ENCODE assay signal across 9 cellular contexts in genomic region chr16:23466162-23466885, GRCh38. TPM values are rescaled to one million over a fixed set of nuclear protein-coding genes. Genes with fewer than 3 reads are reported as not detected.
DNase-seq lines count a peak whose midpoint lies in the region; ATAC-seq, FAIRE-seq and TF ChIP-seq lines count a peak whose summit lies in the region.
"Had no signal": no experiment of that assay in that cellular context is flagged by ENCODE, and none has a peak within 500 bp of the region (broad histone marks: within the 10 kb centered on the region; RNA-seq: fewer than 3 reads in every experiment).

No MANE protein-coding gene starts in this region.

- no peak overlapping the region for H2AFZ ChIP-seq in HepG2 (ENCODE audit: low read length)

- H3K4me3 ChIP-seq in HepG2 (replicated peaks in 1 of 3; ENCODE audit: insufficient read depth in 1 of 3, low read depth in 2 of 3, low read length in 3 of 3) (no peak overlapping the region), right lobe of liver (no peak overlapping the region), fibroblast of mammary gland (ENCODE audit: control insufficient read depth, low read depth, low read length) (no peak overlapping the region), uterus (no peak overlapping the region)

- H3K27ac ChIP-seq in HepG2 (ENCODE audit: extremely low read length, insufficient read depth, low read length) (no peak overlapping the region), right lobe of liver (no peak overlapping the region), RWPE1 (peak overlapping the region; percentile 38), uterus (no peak overlapping the region)

- BruUV-seq in HepG2 (replicated peaks; lab: Mats Ljungman, UMichigan), result no TSS peak

- H3K9ac ChIP-seq in HepG2 (ENCODE audit: insufficient read depth, low read depth, low read length), result no peak overlapping the region

- H4K20me1 ChIP-seq in HepG2 (ENCODE audit: insufficient read depth, low read length), result no peaks in the 10 kb centered on the region

- in situ Hi-C loops in HepG2 (cut with HindIII; ENCODE audit: extremely low pct_ligation_motif_present, low pct_unique_long_range_greater_than_20kb), result no loop called here

- H3K4me2 ChIP-seq in HepG2 (ENCODE audit: low read depth, low read length), result no peak overlapping the region

- TF ChIP-seq POLR2A in HepG2 (IDR thresholded peaks at IDR 0.05; ENCODE audit: insufficient read depth in 1 of 2, low read depth in 2 of 2, low read length in 2 of 2) (no peak), right lobe of liver (IDR thresholded peaks at IDR 0.05) (no peak), uterus (IDR thresholded peaks at IDR 0.05) (no peak)

- CTCF ChIA-PET in HepG2 (lab: Yijun Ruan, JAX; ENCODE audit: low intra/inter-chr PET ratio, low total read pairs) (no interaction called here), RWPE1 (lab: Yijun Ruan, JAX) (interaction anchor here (1.0 kb wide), 1 partner anchor 23 kb away, joined by 3 read pairs; no protein-coding TSS in a partner anchor)

- WGBS in HepG2 (ENCODE audit: low lambda C conversion rate), result 95% methylated on average over 4 of the region's 4 CpGs
- 93% methylated on average over 4 of the region's 4 CpGs for WGBS in right lobe of liver (ENCODE audit: insufficient coverage, low coverage, low lambda C conversion rate, missing lambda C conversion rate)

- no peaks in the 10 kb centered on the region for H3K4me1 ChIP-seq in HepG2 (ENCODE audit: insufficient read depth, low read length)
- peaks cover 0 to 6% (median 2%) of the 10 kb centered on the region in 4 donors for H3K4me1 ChIP-seq in right lobe of liver
- no peaks in the 10 kb centered on the region for H3K4me1 ChIP-seq in uterus

- DNase-seq in HepG2 (ENCODE audit: low spot score), result no peak
- DNase-seq in right lobe of liver, result no peak
- DNase-seq in RWPE1 (ENCODE audit: low spot score), result peak; percentile 68
- peak; percentile 98 for DNase-seq in fibroblast of mammary gland (ENCODE audit: low read depth)
- DNase-seq in NCI-H526 (lab: John Stamatoyannopoulos, UW), result no peak
- no peak for DNase-seq in uterus

- TF ChIP-seq EP300 in HepG2 (IDR thresholded peaks at IDR 0.05; ENCODE audit: low read depth in 2 of 2, low read length in 2 of 2) (no peak), HepG2 (CRISPR knock-in tag; IDR thresholded peaks at IDR 0.05; ENCODE audit: borderline replicate concordance) (no peak)

- H3K9me3 ChIP-seq in HepG2 (ENCODE audit: low read length) (no peaks in the 10 kb centered on the region), right lobe of liver (no peaks in the 10 kb centered on the region), uterus (no peaks in the 10 kb centered on the region)

- H3K27me3 ChIP-seq in HepG2 (ENCODE audit: control insufficient read depth in 1 of 2, insufficient read depth in 2 of 2, low read length in 2 of 2) (no peaks in the 10 kb centered on the region), right lobe of liver (no peaks in the 10 kb centered on the region), uterus (no peaks in the 10 kb centered on the region)

- ATAC-seq in HepG2 (no peak; the same call in 2 of the 3 replicates), right lobe of liver (no peak), HG02970 (IDR thresholded peaks at IDR 0.05; ENCODE audit: low FRiP score, unreplicated experiment) (no peak), GM21723 (IDR thresholded peaks at IDR 0.05; ENCODE audit: unreplicated experiment) (no peak)

- no peaks in the 10 kb centered on the region for H3K79me2 ChIP-seq in HepG2 (ENCODE audit: insufficient read depth, low read length)

- H3K36me3 ChIP-seq in HepG2 (replicated peaks in 1 of 2; ENCODE audit: control insufficient read depth in 1 of 2, insufficient read depth in 2 of 2, low read length in 2 of 2), result peaks cover 35 to 64% of the 10 kb centered on the region in 2 experiments
- H3K36me3 ChIP-seq in right lobe of liver, result peaks cover 0 to 46% (median 11%) of the 10 kb centered on the region in 4 donors
- no peaks in the 10 kb centered on the region for H3K36me3 ChIP-seq in uterus

- intact Hi-C loops in HepG2 (cut with micrococcal nuclease; ENCODE audit: unreplicated experiment) (no loop called here), right lobe of liver (cut with DNase I) (no loop called here), uterus (cut with DNase I; ENCODE audit: low total_unique reads) (no loop called here)

- FAIRE-seq in HepG2 (lab: Jason Lieb, UNC), result no peak
- FAIRE-seq: colon had no signal

- POLR2A ChIA-PET in HepG2 (lab: Yijun Ruan, JAX), result no interaction called here
- POLR2A ChIA-PET in RWPE1 (lab: Yijun Ruan, JAX; ENCODE audit: low non-redundant PET), result no interaction called here

- TF ChIP-seq RAD21 in HepG2 (CRISPR knock-in tag; IDR thresholded peaks at IDR 0.05), result no peak

- TF ChIP-seq CTCF in HepG2 (CRISPR knock-in tag; IDR thresholded peaks at IDR 0.05) (no peak), right lobe of liver (IDR thresholded peaks at IDR 0.05) (no peak), RWPE1 (conservative IDR thresholded peaks at IDR 0.05; ENCODE audit: low read depth) (no peak), fibroblast of mammary gland (conservative IDR thresholded peaks at IDR 0.05; ENCODE audit: control insufficient read depth, insufficient read depth, low read depth, low read length) (no peak), uterus (IDR thresholded peaks at IDR 0.05) (no peak)

TF ChIP-seq in HepG2, 621 proteins besides CTCF, POLR2A, EP300 and RAD21 (continues in another document):
- TF ChIP-seq SIX1 (CRISPR knock-in tag; IDR thresholded peaks at IDR 0.05; ENCODE audit: borderline replicate concordance) (no peak), DR1 (CRISPR knock-in tag; IDR thresholded peaks at IDR 0.05) (no peak), CREB1 (IDR thresholded peaks at IDR 0.05) (0 out of 2 replicates have a peak, but pooled peaks have one; percentile 22), CREB1 (CRISPR knock-in tag; IDR thresholded peaks at IDR 0.05) (no peak)

RNA-seq across cellular contexts. Expression of gene COG7, which starts 13.3 kb away (rescaled TPM):
- 12.6 and 15.4 TPM in 2 replicates for total RNA-seq in HepG2 (2016; rRNA removed; fragmentation: Illumina TruSeq; extraction: Trizol)
- total RNA-seq in HepG2 (2016; cell fraction: cytosol; rRNA removed; fragmentation: Illumina TruSeq; extraction: Trizol; ENCODE audit: low read depth), result 9.2 and 9.5 TPM in 2 replicates
- total RNA-seq in HepG2 (2016; cell fraction: insoluble cytoplasmic fraction; rRNA removed; fragmentation: Illumina TruSeq; extraction: Trizol), result 14.1 and 14.7 TPM in 2 replicates
- total RNA-seq in HepG2 (2016; cell fraction: membrane; rRNA removed; fragmentation: Illumina TruSeq; extraction: Trizol), result 8.1 and 9.4 TPM in 2 replicates
- total RNA-seq in HepG2 (2016; cell fraction: nucleus; rRNA removed; fragmentation: Illumina TruSeq; extraction: Trizol), result 16.3 and 18.0 TPM in 2 replicates
- 51.0 and 54.5 TPM in 2 replicates for polyA plus RNA-seq in HepG2 (2011; rRNA removed)
- polyA plus RNA-seq in HepG2 (2011; cell fraction: cytosol; rRNA removed), result 32.5 and 55.6 TPM in 2 replicates
- 105 and 118 TPM in 2 replicates for polyA plus RNA-seq in HepG2 (2011; cell fraction: nucleus; rRNA removed)
- 18.4 and 20.0 TPM in 2 replicates for polyA plus RNA-seq in HepG2 (2012)
- polyA plus RNA-seq in HepG2 (2016; cell fraction: cytosol; fragmentation: Illumina TruSeq; extraction: Trizol; ENCODE audit: low read depth), result 1.5 and 2.3 TPM in 2 replicates
- 22.3 and 23.7 TPM in 2 replicates for polyA plus RNA-seq in HepG2 (2016; cell fraction: insoluble cytoplasmic fraction; fragmentation: Illumina TruSeq; extraction: Trizol; ENCODE audit: low read depth)
- 3.7 and 4.9 TPM in 2 replicates for polyA plus RNA-seq in HepG2 (2016; cell fraction: membrane; fragmentation: Illumina TruSeq; extraction: Trizol; ENCODE audit: low read depth)
- 47.6 and 49.5 TPM in 2 replicates for polyA plus RNA-seq in HepG2 (2016; cell fraction: nucleus; fragmentation: Illumina TruSeq; extraction: Trizol; ENCODE audit: insufficient read depth, low read depth)
- 44.8 and 70.9 TPM in 2 replicates for polyA minus RNA-seq in HepG2 (2011; rRNA and poly(A)+ RNA removed; ENCODE audit: low replicate concordance)
- 14.6 and 17.4 TPM in 2 replicates for polyA minus RNA-seq in HepG2 (2011; cell fraction: cytosol; rRNA and poly(A)+ RNA removed)
- polyA minus RNA-seq in HepG2 (2011; cell fraction: nucleus; rRNA and poly(A)+ RNA removed), result 42.8 and 50.6 TPM in 2 replicates
- 10 to 100 TPM in 1 of 6 experiments, 1 to 10 TPM in 5; 7.5 to 11.2 (median 8.4) TPM for total RNA-seq in right lobe of liver
- total RNA-seq in uterus, result 100 to 1,000 TPM in 1 of 4 donors, 10 to 100 TPM in 3; 11.5 to 393 (median 32.2) TPM

RNA-seq across cellular contexts. Expression of gene GGA2, which starts 44.0 kb away (rescaled TPM):
- 69.8 and 93.1 TPM in 2 replicates for total RNA-seq in HepG2 (2016; rRNA removed; fragmentation: Illumina TruSeq; extraction: Trizol)
- total RNA-seq in HepG2 (2016; cell fraction: cytosol; rRNA removed; fragmentation: Illumina TruSeq; extraction: Trizol; ENCODE audit: low read depth), result 52.6 and 57.4 TPM in 2 replicates
- total RNA-seq in HepG2 (2016; cell fraction: insoluble cytoplasmic fraction; rRNA removed; fragmentation: Illumina TruSeq; extraction: Trizol), result 76.8 and 80.6 TPM in 2 replicates
- total RNA-seq in HepG2 (2016; cell fraction: membrane; rRNA removed; fragmentation: Illumina TruSeq; extraction: Trizol), result 41.5 and 45.8 TPM in 2 replicates
- 84.5 and 97.4 TPM in 2 replicates for total RNA-seq in HepG2 (2016; cell fraction: nucleus; rRNA removed; fragmentation: Illumina TruSeq; extraction: Trizol)
- 51.5 and 52.3 TPM in 2 replicates for polyA plus RNA-seq in HepG2 (2011; rRNA removed)
- polyA plus RNA-seq in HepG2 (2011; cell fraction: cytosol; rRNA removed), result 25.4 and 28.7 TPM in 2 replicates
- 184 and 204 TPM in 2 replicates for polyA plus RNA-seq in HepG2 (2011; cell fraction: nucleus; rRNA removed)
- polyA plus RNA-seq in HepG2 (2012), result 70.4 and 97.1 TPM in 2 replicates
- 4.7 and 5.8 TPM in 2 replicates for polyA plus RNA-seq in HepG2 (2016; cell fraction: cytosol; fragmentation: Illumina TruSeq; extraction: Trizol; ENCODE audit: low read depth)
- 87.5 and 99.8 TPM in 2 replicates for polyA plus RNA-seq in HepG2 (2016; cell fraction: insoluble cytoplasmic fraction; fragmentation: Illumina TruSeq; extraction: Trizol; ENCODE audit: low read depth)
- polyA plus RNA-seq in HepG2 (2016; cell fraction: membrane; fragmentation: Illumina TruSeq; extraction: Trizol; ENCODE audit: low read depth), result 11.1 and 11.7 TPM in 2 replicates
- 238 and 249 TPM in 2 replicates for polyA plus RNA-seq in HepG2 (2016; cell fraction: nucleus; fragmentation: Illumina TruSeq; extraction: Trizol; ENCODE audit: insufficient read depth, low read depth)
- polyA minus RNA-seq in HepG2 (2011; rRNA and poly(A)+ RNA removed; ENCODE audit: low replicate concordance), result 58.5 and 111 TPM in 2 replicates
- 31.9 and 47.6 TPM in 2 replicates for polyA minus RNA-seq in HepG2 (2011; cell fraction: cytosol; rRNA and poly(A)+ RNA removed)
- polyA minus RNA-seq in HepG2 (2011; cell fraction: nucleus; rRNA and poly(A)+ RNA removed), result 134 and 143 TPM in 2 replicates
- 10 to 100 TPM; 19.2 to 31.7 (median 27.8) TPM for total RNA-seq in right lobe of liver
- 10 to 100 TPM; 54.8 to 96.0 (median 72.7) TPM for total RNA-seq in uterus

Comparison
In these comparisons a context has a peak if more than half of its experiments do, and no peak if none do; other contexts are left out.
1. DNase-seq: peak in RWPE1 (single experiment) and fibroblast of mammary gland (single experiment); none in HepG2 (single experiment), right lobe of liver (0 of 3), NCI-H526 (0 of 2) and uterus (0 of 2).